8 cellular contexts compared by ENCODE assay signal in genomic region chr2:41869542-41870256, GRCh38.
DNase-seq lines count a peak whose midpoint lies in the region; ATAC-seq, FAIRE-seq and TF ChIP-seq lines count a peak whose summit lies in the region.

No MANE protein-coding gene starts in this region.

- intact Hi-C loops in CD14-positive monocyte (cut with micrococcal nuclease): loop anchor here (1.0 to 2.0 kb wide), 2 partner anchors 217 kb away; no protein-coding TSS in a partner anchor

- H3K4me3 Mint-ChIP-seq in CD14-positive monocyte: no peak overlapping the region
- H3K4me3 Mint-ChIP-seq in astrocyte (ENCODE audit: unreplicated experiment): no peak overlapping the region

- peaks cover 1 to 9% (median 3%) of the 10 kb centered on the region in 3 donors for H3K27me3 Mint-ChIP-seq in CD14-positive monocyte (ENCODE audit: low read depth in 3 of 3)
- peaks cover 13% of the 10 kb centered on the region for H3K27me3 Mint-ChIP-seq in astrocyte (ENCODE audit: low read depth, unreplicated experiment)

- H3K4me2 ChIP-seq in astrocyte (ENCODE audit: low read length) (no peak overlapping the region), hepatocyte (no peak overlapping the region)

- no peak for DNase-seq in CD14-positive monocyte (ENCODE audit: low spot score)
- DNase-seq in T1000 (lab: John Stamatoyannopoulos, UW): peak; percentile 18
- no peak for DNase-seq in astrocyte (ENCODE audit: low read depth)
- DNase-seq in hepatocyte (ENCODE audit: low spot score): peak; percentile 85
- peak; percentile 67 for DNase-seq in small intestine

- H3K27ac ChIP-seq in astrocyte (ENCODE audit: low read depth, low read length): no peak overlapping the region
- no peak overlapping the region for H3K27ac ChIP-seq in hepatocyte
- H3K27ac ChIP-seq in small intestine (ENCODE audit: low read depth in 1 of 2, low read length in 1 of 2): no peak overlapping the region

- H3K79me2 ChIP-seq in astrocyte (ENCODE audit: insufficient read depth, low read length) (no peaks in the 10 kb centered on the region), hepatocyte (no peaks in the 10 kb centered on the region)

- H3K9me3 Mint-ChIP-seq in CD14-positive monocyte (no peaks in the 10 kb centered on the region), astrocyte (ENCODE audit: unreplicated experiment) (no peaks in the 10 kb centered on the region)

- H3K36me3 Mint-ChIP-seq in CD14-positive monocyte: no peaks in the 10 kb centered on the region
- H3K36me3 Mint-ChIP-seq in astrocyte (ENCODE audit: low read depth, unreplicated experiment): no peaks in the 10 kb centered on the region

- H3K9me2 ChIP-seq in hepatocyte (replicated peaks; ENCODE audit: insufficient read depth): no peaks in the 10 kb centered on the region

- H3K4me3 ChIP-seq in astrocyte (ENCODE audit: insufficient read depth, low read depth, low read length) (no peak overlapping the region), hepatocyte (no peak overlapping the region), small intestine (ENCODE audit: low read depth in 1 of 2, low read length in 2 of 2) (no peak overlapping the region)

- H3K9ac ChIP-seq in astrocyte (ENCODE audit: low read length): no peak overlapping the region

- TF ChIP-seq CTCF in CD14-positive monocyte (IDR thresholded peaks at IDR 0.05) (peak; percentile 78), LNCAP (IDR thresholded peaks at IDR 0.05) (peak; percentile 47), astrocyte (IDR thresholded peaks at IDR 0.05; ENCODE audit: insufficient read depth, low read depth, low read length) (peak; percentile 67), hepatocyte (IDR thresholded peaks at IDR 0.05; ENCODE audit: poor library complexity) (peak; percentile 82)

- ATAC-seq in GM19328 (IDR thresholded peaks at IDR 0.05; ENCODE audit: unreplicated experiment) (peak; percentile 68), HG03457 (IDR thresholded peaks at IDR 0.05; ENCODE audit: unreplicated experiment) (no peak)

- H3K9me3 ChIP-seq in astrocyte (ENCODE audit: insufficient read depth, low read depth, low read length) (no peaks in the 10 kb centered on the region), hepatocyte (ENCODE audit: low read depth) (no peaks in the 10 kb centered on the region), small intestine (ENCODE audit: control insufficient read depth, low read depth) (no peaks in the 10 kb centered on the region)

- H3K27ac Mint-ChIP-seq in CD14-positive monocyte (peak overlapping the region in 1 of 7 donors; percentile 42), astrocyte (ENCODE audit: unreplicated experiment) (no peak overlapping the region)

- peaks cover 2% of the 10 kb centered on the region for H3K4me1 Mint-ChIP-seq in CD14-positive monocyte
- peaks cover 21% of the 10 kb centered on the region for H3K4me1 Mint-ChIP-seq in astrocyte (ENCODE audit: low read depth, unreplicated experiment)

- 27% methylated on average over 3 of the region's 3 CpGs for WGBS in hepatocyte (ENCODE audit: low lambda C conversion rate, missing lambda C conversion rate)
- 0 to 30% (median 29%) methylated on average over 2 to 3 of the region's 3 CpGs for WGBS in small intestine, 3 donors

- H3K36me3 ChIP-seq in astrocyte (ENCODE audit: insufficient read depth, low read length) (no peaks in the 10 kb centered on the region), hepatocyte (replicated peaks; ENCODE audit: insufficient read depth, low read depth) (no peaks in the 10 kb centered on the region), small intestine (ENCODE audit: control insufficient read depth in 2 of 2, insufficient read depth in 2 of 2, low read length in 2 of 2) (no peaks in the 10 kb centered on the region)

- no peaks in the 10 kb centered on the region for H4K20me1 ChIP-seq in astrocyte (ENCODE audit: insufficient read depth, low read length)
- H4K20me1 ChIP-seq in hepatocyte (ENCODE audit: insufficient read depth, poor library complexity, severe bottlenecking): no peaks in the 10 kb centered on the region

- H3K4me1 ChIP-seq in astrocyte (ENCODE audit: insufficient read depth, low read length) (peaks cover 16% of the 10 kb centered on the region), hepatocyte (ENCODE audit: insufficient read depth) (peaks cover 20% of the 10 kb centered on the region), small intestine (ENCODE audit: control insufficient read depth in 2 of 2, insufficient read depth in 1 of 2, low read depth in 1 of 2, low read length in 1 of 2) (no peaks in the 10 kb centered on the region)

- FAIRE-seq in astrocyte (lab: Jason Lieb, UNC) (no peak), small intestine (lab: Jason Lieb, UNC) (no peak)

- no peak overlapping the region for H2AFZ ChIP-seq in astrocyte (ENCODE audit: low read depth, low read length)
- H2AFZ ChIP-seq in hepatocyte: no peak overlapping the region

- H3K27me3 ChIP-seq in astrocyte (ENCODE audit: insufficient read depth, low read length) (peaks cover 5% of the 10 kb centered on the region), hepatocyte (no peaks in the 10 kb centered on the region), small intestine (ENCODE audit: control insufficient read depth in 2 of 2, insufficient read depth in 2 of 2, low read length in 2 of 2) (no peaks in the 10 kb centered on the region)

Comparison
In these comparisons a context has a peak if more than half of its experiments do, and no peak if none do; other contexts are left out.
1. DNase-seq: peak in T1000 (single experiment), hepatocyte (single experiment) and small intestine (single experiment); none in CD14-positive monocyte (single experiment) and astrocyte (single experiment).
2. Peak in every context shown above with its lines, with median percentiles within 50 percentile points of each other: CTCF ChIP-seq.